34 cellular contexts compared by ENCODE assay signal in genomic region chr1:9160079-9160717, GRCh38.
"Had no signal": no experiment of that assay in that cellular context is flagged by ENCODE, and none has a peak within 500 bp of the region (broad histone marks: within the 10 kb centered on the region; RNA-seq: fewer than 3 reads in every experiment).

No MANE protein-coding gene starts in this region.

- H3K36me3 ChIP-seq: adrenal gland, esophagus muscularis mucosa, gastrocnemius medialis had no signal

- H3K4me3 Mint-ChIP-seq: activated B cell treated with CpG ODN at 0.5 μM for 24 hours; activated CD8-positive, alpha-beta T cell treated with anti-CD3 and anti-CD28 coated beads, Interleukin-2, amount 10 ng/mL, durations not matched to agents 7 days and 5 days; activated naive CD4-positive, alpha-beta T cell treated with anti-CD3 and anti-CD28 coated beads for 36 hours; activated naive CD4-positive, alpha-beta T cell treated with anti-CD3 and anti-CD28 coated beads, Interleukin-2, amount 50 U/mL, for 24 hours; activated naive CD8-positive, alpha-beta T cell treated with anti-CD3 and anti-CD28 coated beads for 36 hours; activated naive CD8-positive, alpha-beta T cell treated with anti-CD3 and anti-CD28 coated beads, Interleukin-2, amount 50 U/mL, for 24 hours; activated T-cell treated with anti-CD3 and anti-CD28 coated beads, Interleukin-2, amount 50 U/mL, for 4 hours; activated T-helper 17 cell treated with anti-CD3 and anti-CD28 coated beads, Interleukin-2, amount 50 U/mL, for 72 hours; effector memory CD8-positive, alpha-beta T cell; T-helper 17 cell; T-helper 2 cell treated with Interferon-gamma antibody and Interleukin-4, amounts not matched to agents 5 μg/mL and 100 μg/mL, for 36 hours had no signal

- H3K27me3 ChIP-seq: adrenal gland, body of pancreas, esophagus muscularis mucosa, foreskin keratinocyte, gastrocnemius medialis, heart left ventricle had no signal

- H3K27me3 Mint-ChIP-seq: activated B cell treated with CpG ODN at 0.5 μM for 24 hours; activated naive CD4-positive, alpha-beta T cell treated with anti-CD3 and anti-CD28 coated beads, Interleukin-2, amount 50 U/mL, for 24 hours; activated naive CD8-positive, alpha-beta T cell treated with anti-CD3 and anti-CD28 coated beads for 36 hours; activated T-helper 17 cell treated with anti-CD3 and anti-CD28 coated beads, Interleukin-2, amount 50 U/mL, for 72 hours; T-helper 17 cell had no signal

- DNase-seq: activated B cell treated with CpG ODN at 0.5 μM for 24 hours; activated CD4-positive, alpha-beta T cell treated with anti-CD3 and anti-CD28 coated beads for 48 hours; activated CD4-positive, alpha-beta T cell treated with anti-CD3 and anti-CD28 coated beads, Interleukin-2, amount 50 U/mL, for 1 hour; activated CD4-positive, alpha-beta T cell treated with anti-CD3 and anti-CD28 coated beads, Interleukin-2, amount 50 U/mL, for 48 hours; activated CD8-positive, alpha-beta T cell treated with anti-CD3 and anti-CD28 coated beads, Interleukin-2, amount 10 ng/mL, durations not matched to agents 7 days and 5 days; activated effector memory CD4-positive, alpha-beta T cell treated with Interleukin-2 at 50 U/mL for 16 hours; activated naive CD4-positive, alpha-beta T cell treated with anti-CD3 and anti-CD28 coated beads for 36 hours; activated naive CD8-positive, alpha-beta T cell treated with anti-CD3 and anti-CD28 coated beads for 36 hours; activated naive CD8-positive, alpha-beta T cell treated with anti-CD3 and anti-CD28 coated beads, Interleukin-2, amount 50 U/mL, for 24 hours; activated T-cell treated with anti-CD3 and anti-CD28 coated beads, Interleukin-2, amount 50 U/mL, for 4 hours; adrenal gland; amygdala; aorta; body of pancreas; caudate nucleus; cortex of kidney; dermis blood vessel endothelial cell; effector CD4-positive, alpha-beta T cell; effector memory CD8-positive, alpha-beta T cell; erythroblast; foreskin keratinocyte; gastrocnemius medialis; glutamatergic neuron; T-helper 1 cell; T-helper 17 cell; T1000; WERI-Rb-1 had no signal

- H3K4me1 Mint-ChIP-seq: activated naive CD4-positive, alpha-beta T cell treated with anti-CD3 and anti-CD28 coated beads, Interleukin-2, amount 50 U/mL, for 24 hours; T-helper 17 cell had no signal

- H3K36me3 Mint-ChIP-seq: activated naive CD4-positive, alpha-beta T cell treated with anti-CD3 and anti-CD28 coated beads, Interleukin-2, amount 50 U/mL, for 24 hours; activated naive CD8-positive, alpha-beta T cell treated with anti-CD3 and anti-CD28 coated beads for 36 hours had no signal

- H3K27ac Mint-ChIP-seq: activated B cell treated with CpG ODN at 0.5 μM for 24 hours; activated CD8-positive, alpha-beta T cell treated with anti-CD3 and anti-CD28 coated beads, Interleukin-2, amount 10 ng/mL, durations not matched to agents 7 days and 5 days; activated naive CD4-positive, alpha-beta T cell treated with anti-CD3 and anti-CD28 coated beads for 36 hours; activated naive CD4-positive, alpha-beta T cell treated with anti-CD3 and anti-CD28 coated beads, Interleukin-2, amount 50 U/mL, for 24 hours; activated naive CD8-positive, alpha-beta T cell treated with anti-CD3 and anti-CD28 coated beads for 36 hours; activated naive CD8-positive, alpha-beta T cell treated with anti-CD3 and anti-CD28 coated beads, Interleukin-2, amount 50 U/mL, for 24 hours; activated T-helper 17 cell treated with anti-CD3 and anti-CD28 coated beads, Interleukin-2, amount 50 U/mL, for 72 hours; effector memory CD8-positive, alpha-beta T cell; T-helper 2 cell treated with Interferon-gamma antibody and Interleukin-4, amounts not matched to agents 5 μg/mL and 100 μg/mL, for 36 hours had no signal

- FAIRE-seq: colon had no signal

- H3K9me3 Mint-ChIP-seq: activated B cell treated with CpG ODN at 0.5 μM for 24 hours; activated naive CD4-positive, alpha-beta T cell treated with anti-CD3 and anti-CD28 coated beads for 36 hours; activated naive CD4-positive, alpha-beta T cell treated with anti-CD3 and anti-CD28 coated beads, Interleukin-2, amount 50 U/mL, for 24 hours; activated naive CD8-positive, alpha-beta T cell treated with anti-CD3 and anti-CD28 coated beads for 36 hours; activated naive CD8-positive, alpha-beta T cell treated with anti-CD3 and anti-CD28 coated beads, Interleukin-2, amount 50 U/mL, for 24 hours; activated T-cell treated with anti-CD3 and anti-CD28 coated beads, Interleukin-2, amount 50 U/mL, for 4 hours; activated T-helper 17 cell treated with anti-CD3 and anti-CD28 coated beads, Interleukin-2, amount 50 U/mL, for 72 hours; effector memory CD8-positive, alpha-beta T cell; T-helper 2 cell treated with Interferon-gamma antibody and Interleukin-4, amounts not matched to agents 5 μg/mL and 100 μg/mL, for 36 hours had no signal

- H3K4me3 ChIP-seq: adrenal gland, body of pancreas, esophagus muscularis mucosa, gastrocnemius medialis, heart left ventricle had no signal

- H3K27ac ChIP-seq: esophagus muscularis mucosa, foreskin keratinocyte, gastrocnemius medialis, heart left ventricle, WERI-Rb-1 had no signal

- H3K9me3 ChIP-seq: adrenal gland, body of pancreas, esophagus muscularis mucosa, gastrocnemius medialis, heart left ventricle had no signal

- ATAC-seq: activated CD4-positive, CD25-positive, alpha-beta regulatory T cell treated with anti-CD3 and anti-CD28 coated beads, Interleukin-2, amount 50 U/mL, for 24 hours; activated CD8-positive, alpha-beta T cell treated with anti-CD3 and anti-CD28 coated beads, Interleukin-2, amount 10 ng/mL, durations not matched to agents 7 days and 5 days; activated naive CD8-positive, alpha-beta T cell treated with anti-CD3 and anti-CD28 coated beads, Interleukin-2, amount 50 U/mL, for 24 hours; activated T-cell treated with anti-CD3 and anti-CD28 coated beads, Interleukin-2, amount 50 U/mL, for 4 hours; activated T-helper 17 cell treated with anti-CD3 and anti-CD28 coated beads, Interleukin-2, amount 50 U/mL, for 72 hours; body of pancreas; effector memory CD8-positive, alpha-beta T cell; foreskin keratinocyte; gastrocnemius medialis; heart left ventricle; T-helper 17 cell had no signal
